32 cellular contexts compared by ENCODE assay signal in genomic region chr21:39511102-39511501, GRCh38.
"Had no signal": no experiment of that assay in that cellular context is flagged by ENCODE, and none has a peak within 500 bp of the region (broad histone marks: within the 10 kb centered on the region; RNA-seq: fewer than 3 reads in every experiment).

No MANE protein-coding gene starts in this region.

- H3K36me3 ChIP-seq: brain microvascular endothelial cell, pancreas, right atrium auricular region, transverse colon, uterus, WERI-Rb-1 had no signal

- H3K4me1 ChIP-seq: pancreas, right atrium auricular region, testis, transverse colon, uterus had no signal

- ATAC-seq: activated CD4-positive, CD25-positive, alpha-beta regulatory T cell treated with anti-CD3 and anti-CD28 coated beads, Interleukin-2, amount 50 U/mL, for 24 hours; activated T-cell treated with anti-CD3 and anti-CD28 coated beads, Interleukin-2, amount 50 U/mL, for 4 hours; activated T-helper 17 cell treated with anti-CD3 and anti-CD28 coated beads, Interleukin-2, amount 50 U/mL, for 72 hours; effector memory CD8-positive, alpha-beta T cell; gastrocnemius medialis; left ventricle myocardium superior; pancreas; T-cell had no signal

- H3K27me3 ChIP-seq: brain microvascular endothelial cell, gastrocnemius medialis, pancreas, right atrium auricular region, testis, transverse colon, uterus had no signal

- H3K9me3 ChIP-seq: gastrocnemius medialis, pancreas, right atrium auricular region, testis, transverse colon, uterus had no signal

- H3K27ac ChIP-seq: brain microvascular endothelial cell, pancreas, right atrium auricular region, testis, transverse colon, uterus, WERI-Rb-1 had no signal

- H3K4me3 ChIP-seq: gastrocnemius medialis, pancreas, right atrium auricular region, testis, transverse colon, uterus had no signal

- FAIRE-seq: astrocyte, pancreas, TTC549 had no signal

- DNase-seq: activated CD4-positive, alpha-beta memory T cell treated with anti-CD3 and anti-CD28 coated beads, Interleukin-2, amount 10 ng/mL, durations not matched to agents 7 days and 5 days; activated CD4-positive, alpha-beta T cell treated with anti-CD3 and anti-CD28 coated beads for 48 hours; activated CD8-positive, alpha-beta memory T cell treated with anti-CD3 and anti-CD28 coated beads, Interleukin-2, amount 50 U/mL, for 48 hours; activated gamma-delta T cell treated with Interleukin-2 at 50 U/mL for 16 hours; activated naive CD4-positive, alpha-beta T cell treated with anti-CD3 and anti-CD28 coated beads, Interleukin-2, amount 50 U/mL, for 16 hours; activated T-cell treated with anti-CD3 and anti-CD28 coated beads, Interleukin-2, amount 50 U/mL, for 4 hours; amniotic stem cell; brain microvascular endothelial cell; caudate nucleus; cortex of kidney; effector memory CD8-positive, alpha-beta T cell; erythroblast; gastrocnemius medialis; glutamatergic neuron; islet precursor cell; left ventricle myocardium superior; nephron progenitor cell; nucleus accumbens; pancreas; stimulated activated CD4-positive, alpha-beta T cell treated with anti-CD3 and anti-CD28 coated beads, Interleukin-15, amount 100 ng/mL, for 24 hours; stimulated activated CD4-positive, alpha-beta T cell treated with anti-CD3 and anti-CD28 coated beads, Interleukin-2, amount 100 ng/mL, for 24 hours; stimulated activated naive CD4-positive, alpha-beta T cell; T-cell; testis; transverse colon; uterus; WERI-Rb-1 had no signal
